ENCODE assay signal across 12 cellular contexts in the genomic region with DNA sequence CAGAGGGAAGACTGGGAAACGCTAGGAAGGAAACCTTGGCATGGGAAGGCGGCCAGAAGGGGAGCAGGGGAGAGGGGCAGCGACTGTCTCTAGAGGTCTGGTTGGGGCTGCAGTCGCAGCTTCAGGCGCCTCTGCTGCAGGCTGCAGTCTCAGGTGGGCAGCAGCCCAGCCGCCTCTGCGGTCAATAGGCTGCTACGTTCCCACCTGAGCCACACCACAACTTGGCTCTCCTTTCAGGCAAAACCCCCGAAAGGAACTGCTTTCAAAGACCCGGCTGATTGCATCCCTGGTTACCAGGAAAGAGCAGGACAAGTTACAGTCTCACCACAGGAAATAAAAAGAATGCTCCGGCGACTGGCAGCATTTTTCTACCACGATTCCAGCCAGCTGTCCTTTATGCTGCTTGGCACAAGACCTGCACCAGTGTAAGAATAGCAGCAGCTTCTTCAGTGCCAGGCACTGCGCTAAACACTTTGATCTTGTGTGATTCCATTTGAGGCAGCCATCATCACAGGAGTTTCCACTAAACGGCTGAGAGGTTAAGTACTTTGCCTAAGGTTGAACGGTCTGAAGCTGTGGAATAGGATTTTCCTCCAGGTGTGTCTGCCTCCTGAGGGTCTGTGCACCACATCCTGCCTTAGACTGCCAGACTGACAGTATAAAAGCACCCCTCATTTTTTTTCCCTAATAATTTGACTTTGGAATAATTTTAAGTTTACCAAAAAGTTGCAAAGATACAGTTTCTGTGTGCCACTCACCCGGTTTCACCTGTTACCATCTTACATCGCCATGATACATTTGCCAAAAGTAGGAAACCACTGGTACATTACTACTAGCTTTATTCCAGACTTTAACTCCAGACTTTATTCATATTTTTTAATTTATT. TPM values are rescaled to one million over a fixed set of nuclear protein-coding genes. Genes with fewer than 3 reads are reported as not detected.
DNase-seq lines count a peak whose midpoint lies in the region; ATAC-seq and TF ChIP-seq lines count a peak whose summit lies in the region.
"Had no signal": no experiment of that assay in that cellular context is flagged by ENCODE, and none has a peak within 500 bp of the region (broad histone marks: within the 10 kb centered on the region; RNA-seq: fewer than 3 reads in every experiment).

No MANE protein-coding gene starts in this region.

- peaks cover 40% of the 10 kb centered on the region for H3K36me3 ChIP-seq in left ventricle myocardium inferior
- H3K36me3 ChIP-seq: ovary had no signal

- no peaks in the 10 kb centered on the region for H3K9me3 ChIP-seq in left ventricle myocardium inferior (replicated peaks)
- H3K9me3 ChIP-seq: ovary, SJCRH30 had no signal

- H3K27ac ChIP-seq in left ventricle myocardium inferior (replicated peaks), result peak overlapping the region; percentile 81
- H3K27ac ChIP-seq: ovary, SJCRH30 had no signal

- H3K9me3 Mint-ChIP-seq in activated naive CD4-positive, alpha-beta T cell treated with anti-CD3 and anti-CD28 coated beads, Interleukin-2, amount 50 U/mL, for 72 hours, result no peaks in the 10 kb centered on the region
- no peaks in the 10 kb centered on the region for H3K9me3 Mint-ChIP-seq in activated B cell treated with CpG ODN at 0.5 μM for 24 hours
- H3K9me3 Mint-ChIP-seq: CD8-positive, alpha-beta T cell had no signal

- peak in 1 of 2 donors; percentile 22 for ATAC-seq in activated naive CD4-positive, alpha-beta T cell treated with anti-CD3 and anti-CD28 coated beads, Interleukin-2, amount 50 U/mL, for 72 hours
- ATAC-seq in activated B cell treated with CpG ODN at 0.5 μM for 24 hours (ENCODE audit: low read depth), result no peak
- no peak for ATAC-seq in GM18858 (IDR thresholded peaks at IDR 0.05; ENCODE audit: unreplicated experiment)
- ATAC-seq: CD8-positive, alpha-beta T cell had no signal

- H3K4me1 ChIP-seq in left ventricle myocardium inferior, result peaks cover 23% of the 10 kb centered on the region
- H3K4me1 ChIP-seq: SJCRH30 had no signal

- CTCF ChIA-PET in activated B cell treated with CpG ODN at 0.5 μM for 24 hours (lab: Charles Lee), result interaction anchor here (1.0 kb wide), 1 partner anchor 82 kb away, joined by 3 read pairs; no protein-coding TSS in a partner anchor

- peak overlapping the region; percentile 67 to 72 for H3K27ac Mint-ChIP-seq in activated naive CD4-positive, alpha-beta T cell treated with anti-CD3 and anti-CD28 coated beads, Interleukin-2, amount 50 U/mL, for 72 hours
- H3K27ac Mint-ChIP-seq in activated B cell treated with CpG ODN at 0.5 μM for 24 hours, result peak overlapping the region; percentile 24
- H3K27ac Mint-ChIP-seq: CD8-positive, alpha-beta T cell had no signal

- TF ChIP-seq CTCF in activated B cell treated with CpG ODN at 0.5 μM for 24 hours (IDR thresholded peaks at IDR 0.05) (no peak), left ventricle myocardium inferior (IDR thresholded peaks at IDR 0.05; ENCODE audit: borderline replicate concordance) (no peak)

- no peak overlapping the region for H3K4me3 Mint-ChIP-seq in activated B cell treated with CpG ODN at 0.5 μM for 24 hours
- H3K4me3 Mint-ChIP-seq: CD8-positive, alpha-beta T cell had no signal

- H3K4me3 ChIP-seq in left ventricle myocardium inferior, result no peak overlapping the region
- H3K4me3 ChIP-seq: ovary, SJCRH30 had no signal

- H3K27me3 ChIP-seq in left ventricle myocardium inferior (ENCODE audit: low read depth), result no peaks in the 10 kb centered on the region
- H3K27me3 ChIP-seq: ovary, SJCRH30 had no signal

- POLR2A ChIA-PET in activated B cell treated with CpG ODN at 0.5 μM for 24 hours (lab: Charles Lee), result interaction anchor here (1.1 to 43.9 kb wide), 2 partner anchors 33 to 79 kb away, joined by 3 to 2478 read pairs; a partner anchor contains a TSS

- peaks cover 15% of the 10 kb centered on the region for H3K4me1 Mint-ChIP-seq in activated B cell treated with CpG ODN at 0.5 μM for 24 hours

- H3K27me3 Mint-ChIP-seq in activated B cell treated with CpG ODN at 0.5 μM for 24 hours, result no peaks in the 10 kb centered on the region

- H3K36me3 Mint-ChIP-seq in activated naive CD4-positive, alpha-beta T cell treated with anti-CD3 and anti-CD28 coated beads, Interleukin-2, amount 50 U/mL, for 72 hours, result peaks cover 18 to 29% of the 10 kb centered on the region in 2 donors
- peaks cover 61% of the 10 kb centered on the region for H3K36me3 Mint-ChIP-seq in activated B cell treated with CpG ODN at 0.5 μM for 24 hours (ENCODE audit: low read depth)

- intact Hi-C loops in activated B cell treated with CpG ODN at 0.5 μM for 24 hours (cut with micrococcal nuclease) (no loop called here), left ventricle myocardium inferior (cut with micrococcal nuclease) (no loop called here)

- DNase-seq in activated naive CD4-positive, alpha-beta T cell treated with anti-CD3 and anti-CD28 coated beads, Interleukin-2, amount 50 U/mL, for 72 hours (ENCODE audit: low spot score in 2 of 2), result no peak
- no peak for DNase-seq in activated naive CD4-positive, alpha-beta T cell treated with anti-CD3 and anti-CD28 coated beads, Interleukin-2, amount 50 U/mL, for 16 hours
- no peak for DNase-seq in activated B cell treated with CpG ODN at 0.5 μM for 24 hours
- DNase-seq in left ventricle myocardium inferior, result no peak
- peak; percentile 71 for DNase-seq in superior temporal gyrus (ENCODE audit: extremely low spot score)
- no peak for DNase-seq in stimulated activated CD4-positive, alpha-beta T cell treated with anti-CD3 and anti-CD28 coated beads, Interleukin-2, amount 100 ng/mL, for 24 hours
- no peak for DNase-seq in HT-29 (ENCODE audit: low spot score)
- DNase-seq: CD8-positive, alpha-beta T cell; NCI-H187 treated with DMSO at 0.1 percent for 48 hours; ovary; SJCRH30 had no signal

RNA-seq across cellular contexts. Expression of a gene that starts 7.5 kb away (rescaled TPM):
- total RNA-seq in activated naive CD4-positive, alpha-beta T cell treated with anti-CD3 and anti-CD28 coated beads, Interleukin-2, amount 50 U/mL, for 72 hours, result 1,000 to 10,000 TPM; 2,876 to 3,412 TPM
- total RNA-seq in activated B cell treated with CpG ODN at 0.5 μM for 24 hours, result 4,086 and 4,865 TPM in 2 replicates
- 1,202 TPM for total RNA-seq in left ventricle myocardium inferior
- 1,946 and 1,965 TPM in 2 replicates for total RNA-seq in HT-29 (2014; rRNA removed; shearing (Covaris generic))

RNA-seq across cellular contexts. Expression of a gene that starts 29.3 kb away (rescaled TPM):
- 100 to 1,000 TPM; 249 to 277 TPM for total RNA-seq in activated naive CD4-positive, alpha-beta T cell treated with anti-CD3 and anti-CD28 coated beads, Interleukin-2, amount 50 U/mL, for 72 hours
- total RNA-seq in activated B cell treated with CpG ODN at 0.5 μM for 24 hours, result 5,323 and 5,628 TPM in 2 replicates
- total RNA-seq in left ventricle myocardium inferior, result 251 TPM
- 9.8 and 12.7 TPM in 2 replicates for total RNA-seq in HT-29 (2014; rRNA removed; shearing (Covaris generic))

Comparison
In these comparisons a context has a peak if more than half of its experiments do, and no peak if none do; other contexts are left out.
1. RNA of a gene that starts 29.3 kb away (total RNA-seq): 5,323 to 5,628 TPM in activated B cell treated with CpG ODN at 0.5 μM for 24 hours; 249 to 277 TPM in activated naive CD4-positive, alpha-beta T cell treated with anti-CD3 and anti-CD28 coated beads, Interleukin-2, amount 50 U/mL, for 72 hours, 251 TPM in left ventricle myocardium inferior (single experiment) and 9.8 to 12.7 TPM in HT-29; every median in the first group is over 10 times any median in the second.